ENCODE assay signal across 10 cellular contexts in the genomic region with DNA sequence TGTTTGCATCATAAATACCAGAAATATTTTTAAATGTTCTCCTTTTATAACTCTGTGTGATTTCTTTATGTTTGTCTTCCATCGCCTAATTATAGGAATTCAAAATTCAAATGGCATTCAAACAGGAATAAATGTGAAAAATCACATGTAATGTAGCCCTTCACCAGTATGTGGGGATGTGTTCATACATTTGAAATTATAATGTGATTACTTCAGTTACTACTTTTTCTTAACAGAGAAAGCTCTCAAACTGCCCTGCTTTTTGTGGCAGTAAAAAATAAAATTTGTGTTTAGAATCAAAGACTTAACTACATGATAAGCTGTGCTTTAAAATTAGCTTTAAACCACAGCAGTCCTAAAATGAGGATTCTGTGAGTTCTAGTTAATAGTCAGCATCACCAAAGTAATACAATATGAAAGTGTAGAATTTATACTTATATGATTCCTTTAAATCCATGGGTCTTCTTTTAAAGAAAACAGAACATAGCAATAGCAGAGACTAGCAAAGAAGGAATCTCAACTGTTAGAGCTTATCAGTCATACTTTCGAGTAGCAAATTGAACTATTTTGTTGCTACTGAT. TPM values are rescaled to one million over a fixed set of nuclear protein-coding genes. Genes with fewer than 3 reads are reported as not detected.
A peak's percentile ranks its signal among the peaks of the same experiment; 100 is the strongest.
DNase-seq lines count a peak whose midpoint lies in the region; ATAC-seq, FAIRE-seq and TF ChIP-seq lines count a peak whose summit lies in the region.
"Had no signal": no experiment of that assay in that cellular context is flagged by ENCODE, and none has a peak within 500 bp of the region (broad histone marks: within the 10 kb centered on the region; RNA-seq: fewer than 3 reads in every experiment).

No MANE protein-coding gene starts in this region.

- no peaks in the 10 kb centered on the region for H3K27me3 Mint-ChIP-seq in astrocyte (ENCODE audit: low read depth, unreplicated experiment)
- H3K27me3 Mint-ChIP-seq in activated T-cell treated with anti-CD3 and anti-CD28 coated beads, Interleukin-2, amount 50 U/mL, for 24 hours, result no peaks in the 10 kb centered on the region

- no peak overlapping the region for H3K27ac Mint-ChIP-seq in astrocyte (ENCODE audit: unreplicated experiment)
- no peak overlapping the region for H3K27ac Mint-ChIP-seq in activated T-cell treated with anti-CD3 and anti-CD28 coated beads, Interleukin-2, amount 50 U/mL, for 24 hours

- no peak overlapping the region for H3K4me2 ChIP-seq in astrocyte (ENCODE audit: low read length)

- no peak overlapping the region for H3K27ac ChIP-seq in astrocyte (ENCODE audit: low read depth, low read length)

- no peak overlapping the region for H3K4me3 Mint-ChIP-seq in astrocyte (ENCODE audit: unreplicated experiment)
- no peak overlapping the region for H3K4me3 Mint-ChIP-seq in activated T-cell treated with anti-CD3 and anti-CD28 coated beads, Interleukin-2, amount 50 U/mL, for 24 hours

- no peak overlapping the region for H3K4me3 ChIP-seq in HFF-Myc (replicated peaks; ENCODE audit: low read depth, low read length)
- no peak overlapping the region for H3K4me3 ChIP-seq in astrocyte (ENCODE audit: insufficient read depth, low read depth, low read length)

- no peaks in the 10 kb centered on the region for H3K9me3 Mint-ChIP-seq in astrocyte (ENCODE audit: unreplicated experiment)
- H3K9me3 Mint-ChIP-seq in activated T-cell treated with anti-CD3 and anti-CD28 coated beads, Interleukin-2, amount 50 U/mL, for 24 hours, result no peaks in the 10 kb centered on the region

- H3K36me3 ChIP-seq in astrocyte (ENCODE audit: insufficient read depth, low read length), result no peaks in the 10 kb centered on the region

- no peaks in the 10 kb centered on the region for H3K79me2 ChIP-seq in astrocyte (ENCODE audit: insufficient read depth, low read length)

- H3K36me3 Mint-ChIP-seq in astrocyte (ENCODE audit: low read depth, unreplicated experiment), result no peaks in the 10 kb centered on the region
- H3K36me3 Mint-ChIP-seq in activated T-cell treated with anti-CD3 and anti-CD28 coated beads, Interleukin-2, amount 50 U/mL, for 24 hours (ENCODE audit: low read depth), result no peaks in the 10 kb centered on the region

- H3K4me1 Mint-ChIP-seq in astrocyte (ENCODE audit: low read depth, unreplicated experiment), result peaks cover 7% of the 10 kb centered on the region
- no peaks in the 10 kb centered on the region for H3K4me1 Mint-ChIP-seq in activated T-cell treated with anti-CD3 and anti-CD28 coated beads, Interleukin-2, amount 50 U/mL, for 24 hours (ENCODE audit: low read depth)

- peak; percentile 97 for FAIRE-seq in astrocyte (lab: Jason Lieb, UNC)

- H2AFZ ChIP-seq in astrocyte (ENCODE audit: low read depth, low read length), result peak overlapping the region; percentile 13

- no peaks in the 10 kb centered on the region for H4K20me1 ChIP-seq in astrocyte (ENCODE audit: insufficient read depth, low read length)

- peak; percentile 37 for TF ChIP-seq CTCF in HFF-Myc (IDR thresholded peaks at IDR 0.05; ENCODE audit: low read depth, low read length, missing control alignments)
- peak; percentile 62 for TF ChIP-seq CTCF in astrocyte (IDR thresholded peaks at IDR 0.05; ENCODE audit: insufficient read depth, low read depth, low read length)

- no peak for ATAC-seq in HG03139 (IDR thresholded peaks at IDR 0.05; ENCODE audit: unreplicated experiment)
- ATAC-seq in HG02870 (IDR thresholded peaks at IDR 0.05; ENCODE audit: unreplicated experiment), result no peak

- H3K9me3 ChIP-seq in astrocyte (ENCODE audit: insufficient read depth, low read depth, low read length), result no peaks in the 10 kb centered on the region

- DNase-seq in AG08395 (ENCODE audit: low spot score), result peak; percentile 53
- no peak for DNase-seq in HFF-Myc (ENCODE audit: extremely low read depth, low read depth)
- DNase-seq in astrocyte (ENCODE audit: low read depth), result no peak
- peak; percentile 36 for DNase-seq in kidney glomerular epithelial cell (lab: John Stamatoyannopoulos, UW)
- no peak for DNase-seq in activated T-cell treated with anti-CD3 and anti-CD28 coated beads, Interleukin-2, amount 50 U/mL, for 24 hours
- no peak for DNase-seq in stimulated activated naive CD4-positive, alpha-beta T cell (lab: John Stamatoyannopoulos, UW)
- DNase-seq: NCI-H2227 treated with DMSO at 0.1 percent for 48 hours; stimulated activated CD4-positive, alpha-beta T cell treated with anti-CD3 and anti-CD28 coated beads, Interleukin-4, amount 100 ng/mL, for 24 hours had no signal

- no peaks in the 10 kb centered on the region for H3K27me3 ChIP-seq in astrocyte (ENCODE audit: insufficient read depth, low read length)

- H3K4me1 ChIP-seq in astrocyte (ENCODE audit: insufficient read depth, low read length), result peaks cover 9% of the 10 kb centered on the region

- peak overlapping the region; percentile 7 for H3K9ac ChIP-seq in astrocyte (ENCODE audit: low read length)

RNA-seq across cellular contexts. Expression of gene HERC4, which starts 7.8 kb away (rescaled TPM):
- 48.2 and 56.9 TPM in 2 replicates for total RNA-seq in astrocyte

RNA-seq across cellular contexts. Expression of gene MYPN, which starts 26.4 kb away (rescaled TPM):
- total RNA-seq in astrocyte, result 0.11 and 0.14 TPM in 2 replicates

Comparison
In these comparisons a context has a peak if more than half of its experiments do, and no peak if none do; other contexts are left out.
1. DNase-seq: peak in AG08395 (single experiment) and kidney glomerular epithelial cell (single experiment); none in HFF-Myc (single experiment), astrocyte (single experiment), activated T-cell treated with anti-CD3 and anti-CD28 coated beads, Interleukin-2, amount 50 U/mL, for 24 hours (single experiment) and stimulated activated naive CD4-positive, alpha-beta T cell (0 of 6).